Comparison of ENCODE assay signal across 22 cellular contexts in the genomic region with DNA sequence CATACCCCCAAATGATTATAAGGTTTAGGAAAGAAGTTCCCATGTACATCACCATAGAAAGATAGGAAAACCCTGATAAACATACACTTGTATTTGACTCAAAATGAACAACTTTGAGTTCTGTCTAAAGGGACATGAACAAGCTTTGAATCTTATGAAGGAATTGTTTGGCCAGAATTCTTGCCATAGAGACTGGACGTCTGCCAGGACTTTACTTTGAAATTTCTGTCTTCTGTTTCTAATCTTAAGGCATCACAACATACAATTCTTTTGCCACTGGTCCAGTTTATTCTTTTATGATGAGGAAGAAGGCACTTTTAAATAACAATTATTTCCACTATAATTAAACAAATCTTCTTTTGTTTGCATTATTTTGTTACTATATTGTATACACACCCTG. TPM values are rescaled to one million over a fixed set of nuclear protein-coding genes. Genes with fewer than 3 reads are reported as not detected.
DNase-seq lines count a peak whose midpoint lies in the region; TF ChIP-seq lines count a peak whose summit lies in the region.
"Had no signal": no experiment of that assay in that cellular context is flagged by ENCODE, and none has a peak within 500 bp of the region (broad histone marks: within the 10 kb centered on the region; RNA-seq: fewer than 3 reads in every experiment).

No MANE protein-coding gene starts in this region.

- H3K4me1 ChIP-seq in adipocyte (ENCODE audit: control insufficient read depth, insufficient read depth, low read length) = peaks cover 27% of the 10 kb centered on the region

- H3K4me3 ChIP-seq in adipocyte (ENCODE audit: low read length) = no peak overlapping the region
- H3K4me3 ChIP-seq: BLaER1, K562, MG63 had no signal

- no peaks in the 10 kb centered on the region for H3K36me3 ChIP-seq in adipocyte (ENCODE audit: control insufficient read depth, insufficient read depth, low read length, severe bottlenecking)
- H3K36me3 ChIP-seq: BLaER1, MG63 had no signal

- peak; percentile 1 for DNase-seq in AG09319 (ENCODE audit: extremely low read depth, low read depth)
- DNase-seq in adipocyte (ENCODE audit: low read depth) = peak; percentile 71
- peak; percentile 48 for DNase-seq in dedifferentiated amniotic fluid mesenchymal stem cell (ENCODE audit: extremely low spot score)
- peak; percentile 6 for DNase-seq in fibroblast of the conjunctiva (ENCODE audit: low read depth)
- DNase-seq in activated naive CD4-positive, alpha-beta T cell (lab: John Stamatoyannopoulos, UW) = no peak
- no peak for DNase-seq in Kasumi-1 (lab: John Stamatoyannopoulos, UW)
- no peak for DNase-seq in ureter (ENCODE audit: low spot score)
- DNase-seq in activated naive CD4-positive, alpha-beta T cell treated with Interleukin-2 at 50 U/mL for 16 hours = no peak
- DNase-seq: CD4-positive, CD25-positive, alpha-beta regulatory T cell; H7; MG63; NCI-H1105 treated with DMSO at 0.1 percent for 48 hours; NCI-H146; NCI-H1930; NCI-H2107; NCI-H524; NCI-H774; SIG-M5; SK-N-SH had no signal

- H3K27me3 ChIP-seq in adipocyte (replicated peaks; ENCODE audit: control insufficient read depth, insufficient read depth, low read length) = no peaks in the 10 kb centered on the region
- H3K27me3 ChIP-seq: BLaER1, MG63 had no signal

- no peak for TF ChIP-seq CTCF in AG09319 (IDR thresholded peaks at IDR 0.05; ENCODE audit: low read depth, low read length)

- no peaks in the 10 kb centered on the region for H3K9me3 ChIP-seq in adipocyte (ENCODE audit: control insufficient read depth, low read length)
- H3K9me3 ChIP-seq: BLaER1, MG63, SK-N-SH had no signal

- H3K9ac ChIP-seq in adipocyte (ENCODE audit: low read length) = no peak overlapping the region
- H3K9ac ChIP-seq: BLaER1, SK-N-SH had no signal

RNA-seq across cellular contexts. Expression of a gene that starts 26.2 kb away (rescaled TPM):
- total RNA-seq in ureter = 0.10 TPM
- total RNA-seq: CD4-positive, CD25-positive, alpha-beta regulatory T cell; G401 had no signal

RNA-seq across cellular contexts. Expression of a gene that starts 39.3 kb away (rescaled TPM):
- total RNA-seq in ureter = not detected
- total RNA-seq: CD4-positive, CD25-positive, alpha-beta regulatory T cell had no signal

Comparison
In these comparisons a context has a peak if more than half of its experiments do, and no peak if none do; other contexts are left out.
1. DNase-seq: peak in AG09319 (single experiment), adipocyte (single experiment), dedifferentiated amniotic fluid mesenchymal stem cell (single experiment) and fibroblast of the conjunctiva (single experiment); none in activated naive CD4-positive, alpha-beta T cell (0 of 4), Kasumi-1 (0 of 2), ureter (single experiment) and activated naive CD4-positive, alpha-beta T cell treated with Interleukin-2 at 50 U/mL for 16 hours (single experiment).